Comparison of ENCODE assay signal across 1 cellular context in the genomic region with DNA sequence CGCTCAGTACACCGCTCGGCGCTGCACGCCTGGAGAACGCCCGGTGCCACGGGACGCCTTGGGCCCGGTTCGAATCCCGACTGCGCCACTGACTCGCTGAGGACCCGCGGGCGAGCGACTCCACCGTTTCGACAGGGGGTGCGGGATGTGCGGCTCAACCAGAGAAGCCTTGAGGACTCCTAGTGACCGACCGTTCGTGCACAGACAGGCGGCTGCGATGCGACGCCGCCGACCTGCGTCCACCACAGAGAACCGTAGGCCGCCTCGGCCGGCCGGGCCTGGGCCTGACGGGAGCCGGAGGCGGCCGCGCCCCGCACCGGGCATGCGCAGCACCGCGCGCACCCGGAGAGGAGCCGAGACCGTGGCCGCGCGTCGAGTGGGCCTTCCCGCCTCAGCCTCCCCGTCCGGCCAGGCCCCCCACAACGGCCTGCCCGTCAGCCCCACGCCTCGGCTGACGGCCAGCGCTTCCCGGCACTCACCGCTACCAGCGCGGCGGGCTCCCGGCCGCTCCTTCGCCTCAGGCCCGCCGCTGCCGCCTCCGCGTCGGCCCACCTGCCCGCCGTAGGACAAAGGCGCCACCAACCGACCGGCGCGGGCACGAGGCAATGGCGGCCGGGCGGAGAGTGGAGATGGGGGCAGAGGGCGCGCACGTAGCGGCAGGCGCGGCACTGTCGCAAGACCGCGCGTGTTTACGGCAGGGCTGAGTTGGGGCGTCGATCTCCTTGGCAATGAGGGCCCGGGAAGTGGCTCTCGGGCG.
A peak's percentile ranks its signal among the peaks of the same experiment; 100 is the strongest.
TF ChIP-seq lines count a peak whose summit lies in the region.

A gene (minus strand): TSS at position 625 of the 757 bp plus-strand sequence. CDS start 10,538 bp downstream, outside the sequence.

TF ChIP-seq in K562, 482 proteins besides CTCF, POLR2A, EP300 and RAD21 (continued from another document and continues in another):
- TF ChIP-seq HLTF (IDR thresholded peaks at IDR 0.05) (no peak), ARID1B (IDR thresholded peaks at IDR 0.05) (peak; percentile 15; the same call in 1 of the 2 replicates), ZNF263 (CRISPR knock-in tag; IDR thresholded peaks at IDR 0.05; ENCODE audit: borderline replicate concordance) (peak; percentile 77), HCFC1 (IDR thresholded peaks at IDR 0.05; ENCODE audit: low read depth, low read length) (peak; percentile 73), ZNF324 (CRISPR knock-in tag; IDR thresholded peaks at IDR 0.05) (no peak), RBM22 (IDR thresholded peaks at IDR 0.05; ENCODE audit: low read depth, low read length, poor library complexity, severe bottlenecking) (peak; percentile 91), POLR2G (IDR thresholded peaks at IDR 0.05; ENCODE audit: low read depth, low read length) (peak; percentile 99), ETV5 (CRISPR knock-in tag; IDR thresholded peaks at IDR 0.05; ENCODE audit: low read depth) (no peak), CEBPG (CRISPR knock-in tag; IDR thresholded peaks at IDR 0.05) (peak; percentile 82), CEBPG (tag; conservative IDR thresholded peaks at IDR 0.05 in 1 of 2, IDR thresholded peaks at IDR 0.05 in 1 of 2) (no peak; a peak in 1 of 4 replicates), ZNF224 (CRISPR knock-in tag; IDR thresholded peaks at IDR 0.05) (0 out of 2 replicates have a peak, but pooled peaks have one; percentile 36), TBP (optimal IDR thresholded peaks at IDR 0.05; ENCODE audit: low read depth, low read length) (peak; percentile 91), ZNF589 (CRISPR knock-in tag; IDR thresholded peaks at IDR 0.05; ENCODE audit: low read depth) (peak; percentile 82), PCBP2 (IDR thresholded peaks at IDR 0.05; ENCODE audit: low read depth, low read length, poor library complexity, severe bottlenecking) (no peak), ZNF133 (CRISPR knock-in tag; IDR thresholded peaks at IDR 0.05) (no peak; the same call in 1 of the 2 replicates), SAP30 (IDR thresholded peaks at IDR 0.05; ENCODE audit: borderline replicate concordance, insufficient read depth, low read depth, low read length, poor library complexity, severe bottlenecking) (no peak), ZNF766 (CRISPR knock-in tag; conservative IDR thresholded peaks at IDR 0.05) (peak; percentile 96), MXI1 (IDR thresholded peaks at IDR 0.05; ENCODE audit: low read depth, low read length) (peak; percentile 89; the same call in 1 of the 2 replicates), MBD2 (IDR thresholded peaks at IDR 0.05; ENCODE audit: borderline replicate concordance, low read depth) (no peak), KDM5B (IDR thresholded peaks at IDR 0.05; ENCODE audit: insufficient replicate concordance, low read depth, low read length) (peak; percentile 78), ZNF311 (CRISPR knock-in tag; IDR thresholded peaks at IDR 0.05) (no peak), ARHGAP35 (IDR thresholded peaks at IDR 0.05; ENCODE audit: partially characterized antibody) (no peak), SP1 (CRISPR knock-in tag; IDR thresholded peaks at IDR 0.05) (peak; percentile 70), ZBED1 (IDR thresholded peaks at IDR 0.05) (no peak), SAFB (IDR thresholded peaks at IDR 0.05; ENCODE audit: borderline replicate concordance, low read depth, low read length) (no peak), TRIM28 (IDR thresholded peaks at IDR 0.05) (no peak), CREB1 (IDR thresholded peaks at IDR 0.05) (peak; percentile 84), CREB1 (CRISPR knock-in tag; IDR thresholded peaks at IDR 0.05) (peak; percentile 80), MYC (IDR thresholded peaks at IDR 0.05; ENCODE audit: low read depth, low read length) (peak; percentile 98), MYC (CRISPR knock-in tag; IDR thresholded peaks at IDR 0.05; ENCODE audit: borderline replicate concordance, low read depth) (no peak), RBM34 (IDR thresholded peaks at IDR 0.05; ENCODE audit: borderline replicate concordance, insufficient read depth, low read length) (peak; percentile 73; the same call in 1 of the 2 replicates)
- TF ChIP-seq, protein P1, sequence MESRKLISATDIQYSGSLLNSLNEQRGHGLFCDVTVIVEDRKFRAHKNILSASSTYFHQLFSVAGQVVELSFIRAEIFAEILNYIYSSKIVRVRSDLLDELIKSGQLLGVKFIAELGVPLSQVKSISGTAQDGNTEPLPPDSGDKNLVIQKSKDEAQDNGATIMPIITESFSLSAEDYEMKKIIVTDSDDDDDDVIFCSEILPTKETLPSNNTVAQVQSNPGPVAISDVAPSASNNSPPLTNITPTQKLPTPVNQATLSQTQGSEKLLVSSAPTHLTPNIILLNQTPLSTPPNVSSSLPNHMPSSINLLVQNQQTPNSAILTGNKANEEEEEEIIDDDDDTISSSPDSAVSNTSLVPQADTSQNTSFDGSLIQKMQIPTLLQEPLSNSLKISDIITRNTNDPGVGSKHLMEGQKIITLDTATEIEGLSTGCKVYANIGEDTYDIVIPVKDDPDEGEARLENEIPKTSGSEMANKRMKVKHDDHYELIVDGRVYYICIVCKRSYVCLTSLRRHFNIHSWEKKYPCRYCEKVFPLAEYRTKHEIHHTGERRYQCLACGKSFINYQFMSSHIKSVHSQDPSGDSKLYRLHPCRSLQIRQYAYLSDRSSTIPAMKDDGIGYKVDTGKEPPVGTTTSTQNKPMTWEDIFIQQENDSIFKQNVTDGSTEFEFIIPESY (CRISPR knock-in tag; IDR thresholded peaks at IDR 0.05), result peak; percentile 81
- TF ChIP-seq, protein P2, sequence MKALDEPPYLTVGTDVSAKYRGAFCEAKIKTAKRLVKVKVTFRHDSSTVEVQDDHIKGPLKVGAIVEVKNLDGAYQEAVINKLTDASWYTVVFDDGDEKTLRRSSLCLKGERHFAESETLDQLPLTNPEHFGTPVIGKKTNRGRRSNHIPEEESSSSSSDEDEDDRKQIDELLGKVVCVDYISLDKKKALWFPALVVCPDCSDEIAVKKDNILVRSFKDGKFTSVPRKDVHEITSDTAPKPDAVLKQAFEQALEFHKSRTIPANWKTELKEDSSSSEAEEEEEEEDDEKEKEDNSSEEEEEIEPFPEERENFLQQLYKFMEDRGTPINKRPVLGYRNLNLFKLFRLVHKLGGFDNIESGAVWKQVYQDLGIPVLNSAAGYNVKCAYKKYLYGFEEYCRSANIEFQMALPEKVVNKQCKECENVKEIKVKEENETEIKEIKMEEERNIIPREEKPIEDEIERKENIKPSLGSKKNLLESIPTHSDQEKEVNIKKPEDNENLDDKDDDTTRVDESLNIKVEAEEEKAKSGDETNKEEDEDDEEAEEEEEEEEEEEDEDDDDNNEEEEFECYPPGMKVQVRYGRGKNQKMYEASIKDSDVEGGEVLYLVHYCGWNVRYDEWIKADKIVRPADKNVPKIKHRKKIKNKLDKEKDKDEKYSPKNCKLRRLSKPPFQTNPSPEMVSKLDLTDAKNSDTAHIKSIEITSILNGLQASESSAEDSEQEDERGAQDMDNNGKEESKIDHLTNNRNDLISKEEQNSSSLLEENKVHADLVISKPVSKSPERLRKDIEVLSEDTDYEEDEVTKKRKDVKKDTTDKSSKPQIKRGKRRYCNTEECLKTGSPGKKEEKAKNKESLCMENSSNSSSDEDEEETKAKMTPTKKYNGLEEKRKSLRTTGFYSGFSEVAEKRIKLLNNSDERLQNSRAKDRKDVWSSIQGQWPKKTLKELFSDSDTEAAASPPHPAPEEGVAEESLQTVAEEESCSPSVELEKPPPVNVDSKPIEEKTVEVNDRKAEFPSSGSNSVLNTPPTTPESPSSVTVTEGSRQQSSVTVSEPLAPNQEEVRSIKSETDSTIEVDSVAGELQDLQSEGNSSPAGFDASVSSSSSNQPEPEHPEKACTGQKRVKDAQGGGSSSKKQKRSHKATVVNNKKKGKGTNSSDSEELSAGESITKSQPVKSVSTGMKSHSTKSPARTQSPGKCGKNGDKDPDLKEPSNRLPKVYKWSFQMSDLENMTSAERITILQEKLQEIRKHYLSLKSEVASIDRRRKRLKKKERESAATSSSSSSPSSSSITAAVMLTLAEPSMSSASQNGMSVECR (CRISPR knock-in tag; IDR thresholded peaks at IDR 0.05), result peak; percentile 69; the same call in 1 of the 2 replicates
- TF ChIP-seq, protein P3, sequence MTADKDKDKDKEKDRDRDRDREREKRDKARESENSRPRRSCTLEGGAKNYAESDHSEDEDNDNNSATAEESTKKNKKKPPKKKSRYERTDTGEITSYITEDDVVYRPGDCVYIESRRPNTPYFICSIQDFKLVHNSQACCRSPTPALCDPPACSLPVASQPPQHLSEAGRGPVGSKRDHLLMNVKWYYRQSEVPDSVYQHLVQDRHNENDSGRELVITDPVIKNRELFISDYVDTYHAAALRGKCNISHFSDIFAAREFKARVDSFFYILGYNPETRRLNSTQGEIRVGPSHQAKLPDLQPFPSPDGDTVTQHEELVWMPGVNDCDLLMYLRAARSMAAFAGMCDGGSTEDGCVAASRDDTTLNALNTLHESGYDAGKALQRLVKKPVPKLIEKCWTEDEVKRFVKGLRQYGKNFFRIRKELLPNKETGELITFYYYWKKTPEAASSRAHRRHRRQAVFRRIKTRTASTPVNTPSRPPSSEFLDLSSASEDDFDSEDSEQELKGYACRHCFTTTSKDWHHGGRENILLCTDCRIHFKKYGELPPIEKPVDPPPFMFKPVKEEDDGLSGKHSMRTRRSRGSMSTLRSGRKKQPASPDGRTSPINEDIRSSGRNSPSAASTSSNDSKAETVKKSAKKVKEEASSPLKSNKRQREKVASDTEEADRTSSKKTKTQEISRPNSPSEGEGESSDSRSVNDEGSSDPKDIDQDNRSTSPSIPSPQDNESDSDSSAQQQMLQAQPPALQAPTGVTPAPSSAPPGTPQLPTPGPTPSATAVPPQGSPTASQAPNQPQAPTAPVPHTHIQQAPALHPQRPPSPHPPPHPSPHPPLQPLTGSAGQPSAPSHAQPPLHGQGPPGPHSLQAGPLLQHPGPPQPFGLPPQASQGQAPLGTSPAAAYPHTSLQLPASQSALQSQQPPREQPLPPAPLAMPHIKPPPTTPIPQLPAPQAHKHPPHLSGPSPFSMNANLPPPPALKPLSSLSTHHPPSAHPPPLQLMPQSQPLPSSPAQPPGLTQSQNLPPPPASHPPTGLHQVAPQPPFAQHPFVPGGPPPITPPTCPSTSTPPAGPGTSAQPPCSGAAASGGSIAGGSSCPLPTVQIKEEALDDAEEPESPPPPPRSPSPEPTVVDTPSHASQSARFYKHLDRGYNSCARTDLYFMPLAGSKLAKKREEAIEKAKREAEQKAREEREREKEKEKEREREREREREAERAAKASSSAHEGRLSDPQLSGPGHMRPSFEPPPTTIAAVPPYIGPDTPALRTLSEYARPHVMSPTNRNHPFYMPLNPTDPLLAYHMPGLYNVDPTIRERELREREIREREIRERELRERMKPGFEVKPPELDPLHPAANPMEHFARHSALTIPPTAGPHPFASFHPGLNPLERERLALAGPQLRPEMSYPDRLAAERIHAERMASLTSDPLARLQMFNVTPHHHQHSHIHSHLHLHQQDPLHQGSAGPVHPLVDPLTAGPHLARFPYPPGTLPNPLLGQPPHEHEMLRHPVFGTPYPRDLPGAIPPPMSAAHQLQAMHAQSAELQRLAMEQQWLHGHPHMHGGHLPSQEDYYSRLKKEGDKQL (CRISPR knock-in tag; IDR thresholded peaks at IDR 0.05; ENCODE audit: borderline replicate concordance), result peak; percentile 94
- TF ChIP-seq, protein P4, sequence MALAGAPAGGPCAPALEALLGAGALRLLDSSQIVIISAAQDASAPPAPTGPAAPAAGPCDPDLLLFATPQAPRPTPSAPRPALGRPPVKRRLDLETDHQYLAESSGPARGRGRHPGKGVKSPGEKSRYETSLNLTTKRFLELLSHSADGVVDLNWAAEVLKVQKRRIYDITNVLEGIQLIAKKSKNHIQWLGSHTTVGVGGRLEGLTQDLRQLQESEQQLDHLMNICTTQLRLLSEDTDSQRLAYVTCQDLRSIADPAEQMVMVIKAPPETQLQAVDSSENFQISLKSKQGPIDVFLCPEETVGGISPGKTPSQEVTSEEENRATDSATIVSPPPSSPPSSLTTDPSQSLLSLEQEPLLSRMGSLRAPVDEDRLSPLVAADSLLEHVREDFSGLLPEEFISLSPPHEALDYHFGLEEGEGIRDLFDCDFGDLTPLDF (CRISPR knock-in tag; IDR thresholded peaks at IDR 0.05), result peak; percentile 98
- TF ChIP-seq, protein P5, sequence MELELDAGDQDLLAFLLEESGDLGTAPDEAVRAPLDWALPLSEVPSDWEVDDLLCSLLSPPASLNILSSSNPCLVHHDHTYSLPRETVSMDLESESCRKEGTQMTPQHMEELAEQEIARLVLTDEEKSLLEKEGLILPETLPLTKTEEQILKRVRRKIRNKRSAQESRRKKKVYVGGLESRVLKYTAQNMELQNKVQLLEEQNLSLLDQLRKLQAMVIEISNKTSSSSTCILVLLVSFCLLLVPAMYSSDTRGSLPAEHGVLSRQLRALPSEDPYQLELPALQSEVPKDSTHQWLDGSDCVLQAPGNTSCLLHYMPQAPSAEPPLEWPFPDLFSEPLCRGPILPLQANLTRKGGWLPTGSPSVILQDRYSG (tag; conservative IDR thresholded peaks at IDR 0.05; ENCODE audit: low read depth), result peak; percentile 83
- TF ChIP-seq, protein P6, sequence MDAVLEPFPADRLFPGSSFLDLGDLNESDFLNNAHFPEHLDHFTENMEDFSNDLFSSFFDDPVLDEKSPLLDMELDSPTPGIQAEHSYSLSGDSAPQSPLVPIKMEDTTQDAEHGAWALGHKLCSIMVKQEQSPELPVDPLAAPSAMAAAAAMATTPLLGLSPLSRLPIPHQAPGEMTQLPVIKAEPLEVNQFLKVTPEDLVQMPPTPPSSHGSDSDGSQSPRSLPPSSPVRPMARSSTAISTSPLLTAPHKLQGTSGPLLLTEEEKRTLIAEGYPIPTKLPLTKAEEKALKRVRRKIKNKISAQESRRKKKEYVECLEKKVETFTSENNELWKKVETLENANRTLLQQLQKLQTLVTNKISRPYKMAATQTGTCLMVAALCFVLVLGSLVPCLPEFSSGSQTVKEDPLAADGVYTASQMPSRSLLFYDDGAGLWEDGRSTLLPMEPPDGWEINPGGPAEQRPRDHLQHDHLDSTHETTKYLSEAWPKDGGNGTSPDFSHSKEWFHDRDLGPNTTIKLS (IDR thresholded peaks at IDR 0.05; ENCODE audit: borderline replicate concordance, low read depth), result peak; percentile 91
- TF ChIP-seq, protein P7, sequence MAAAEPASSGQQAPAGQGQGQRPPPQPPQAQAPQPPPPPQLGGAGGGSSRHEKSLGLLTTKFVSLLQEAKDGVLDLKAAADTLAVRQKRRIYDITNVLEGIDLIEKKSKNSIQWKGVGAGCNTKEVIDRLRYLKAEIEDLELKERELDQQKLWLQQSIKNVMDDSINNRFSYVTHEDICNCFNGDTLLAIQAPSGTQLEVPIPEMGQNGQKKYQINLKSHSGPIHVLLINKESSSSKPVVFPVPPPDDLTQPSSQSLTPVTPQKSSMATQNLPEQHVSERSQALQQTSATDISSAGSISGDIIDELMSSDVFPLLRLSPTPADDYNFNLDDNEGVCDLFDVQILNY (CRISPR knock-in tag; IDR thresholded peaks at IDR 0.05), result peak; percentile 26; the same call in 1 of the 2 replicates
- TF ChIP-seq, protein P8, sequence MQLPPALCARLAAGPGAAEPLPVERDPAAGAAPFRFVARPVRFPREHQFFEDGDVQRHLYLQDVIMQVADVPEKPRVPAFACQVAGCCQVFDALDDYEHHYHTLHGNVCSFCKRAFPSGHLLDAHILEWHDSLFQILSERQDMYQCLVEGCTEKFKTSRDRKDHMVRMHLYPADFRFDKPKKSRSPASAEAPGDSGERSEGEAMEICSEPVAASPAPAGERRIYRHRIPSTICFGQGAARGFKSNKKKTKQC (CRISPR knock-in tag; IDR thresholded peaks at IDR 0.05), result peak; percentile 95
- TF ChIP-seq, protein P9, sequence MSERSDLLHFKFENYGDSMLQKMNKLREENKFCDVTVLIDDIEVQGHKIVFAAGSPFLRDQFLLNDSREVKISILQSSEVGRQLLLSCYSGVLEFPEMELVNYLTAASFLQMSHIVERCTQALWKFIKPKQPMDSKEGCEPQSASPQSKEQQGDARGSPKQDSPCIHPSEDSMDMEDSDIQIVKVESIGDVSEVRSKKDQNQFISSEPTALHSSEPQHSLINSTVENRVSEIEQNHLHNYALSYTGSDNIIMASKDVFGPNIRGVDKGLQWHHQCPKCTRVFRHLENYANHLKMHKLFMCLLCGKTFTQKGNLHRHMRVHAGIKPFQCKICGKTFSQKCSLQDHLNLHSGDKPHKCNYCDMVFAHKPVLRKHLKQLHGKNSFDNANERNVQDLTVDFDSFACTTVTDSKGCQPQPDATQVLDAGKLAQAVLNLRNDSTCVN (CRISPR knock-in tag; IDR thresholded peaks at IDR 0.05), result no peak
